In the genomic region with DNA sequence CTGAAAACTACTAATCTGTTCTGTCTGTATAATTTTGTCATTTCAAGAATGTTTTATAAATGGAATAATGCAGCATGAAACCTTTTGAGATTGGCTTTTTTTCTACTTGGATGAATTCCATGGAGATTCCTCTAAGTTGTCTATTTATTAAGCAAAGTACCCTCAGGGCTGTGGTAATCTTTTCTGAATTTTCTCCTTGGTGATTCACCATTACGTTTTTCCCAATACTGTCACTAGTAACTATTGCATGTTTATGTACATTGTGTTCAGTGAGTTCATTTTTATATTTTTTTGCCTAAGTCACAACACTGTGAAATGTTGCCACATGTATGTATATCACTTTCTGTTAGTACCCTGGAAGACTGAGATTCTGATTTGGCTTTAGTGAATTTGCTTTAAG, we compare ENCODE assay signal across 26 cellular contexts.
DNase-seq lines count a peak whose midpoint lies in the region; ATAC-seq and TF ChIP-seq lines count a peak whose summit lies in the region.
"Had no signal": no experiment of that assay in that cellular context is flagged by ENCODE, and none has a peak within 500 bp of the region (broad histone marks: within the 10 kb centered on the region; RNA-seq: fewer than 3 reads in every experiment).

No MANE protein-coding gene starts in this region.

- peaks cover 9% of the 10 kb centered on the region for H3K4me1 Mint-ChIP-seq in MCF 10A (ENCODE audit: insufficient read depth, unreplicated experiment)
- H3K4me1 Mint-ChIP-seq: B cell; CD14-positive monocyte; CD8-positive, alpha-beta memory T cell; IgD-negative memory B cell had no signal

- H3K9me3 Mint-ChIP-seq in MCF 10A (ENCODE audit: unreplicated experiment) = no peaks in the 10 kb centered on the region

- POLR2A ChIA-PET in MCF 10A (lab: Yijun Ruan, JAX) = no interaction called here

- WGBS in mammary epithelial cell (ENCODE audit: low coverage, missing lambda C conversion rate) = 0% methylated on average over 1 of the region's 1 CpG

- H3K9me3 ChIP-seq in breast epithelium (no peaks in the 10 kb centered on the region), mammary epithelial cell (replicated peaks; ENCODE audit: insufficient read depth, low read length) (no peaks in the 10 kb centered on the region)

- no TSS peak for BruUV-seq in MCF 10A (replicated peaks; lab: Mats Ljungman, UMichigan)
- BruUV-seq in mammary epithelial cell (replicated peaks; lab: Mats Ljungman, UMichigan) = no TSS peak

- H3K4me1 ChIP-seq in breast epithelium (peaks cover 0 to 4% of the 10 kb centered on the region in 2 donors), mammary epithelial cell (ENCODE audit: insufficient read depth, low read length) (no peaks in the 10 kb centered on the region), foreskin keratinocyte (no peaks in the 10 kb centered on the region)

- no peaks in the 10 kb centered on the region for H3K36me3 Mint-ChIP-seq in MCF 10A (ENCODE audit: insufficient read depth, unreplicated experiment)
- H3K36me3 Mint-ChIP-seq: CD14-positive monocyte; CD8-positive, alpha-beta memory T cell; IgD-negative memory B cell had no signal

- TF ChIP-seq POLR2A in breast epithelium (IDR thresholded peaks at IDR 0.05) = no peak

- no peaks in the 10 kb centered on the region for H3K79me2 ChIP-seq in mammary epithelial cell (ENCODE audit: insufficient read depth, low read length)

- H3K4me2 ChIP-seq in mammary epithelial cell (ENCODE audit: insufficient read depth, low read depth, low read length) = no peak overlapping the region
- H3K4me2 ChIP-seq: KMS-11 had no signal

- CTCF ChIA-PET in MCF 10A (lab: Yijun Ruan, JAX) = no interaction called here
- CTCF ChIA-PET in mammary epithelial cell (lab: Charles Lee; ENCODE audit: low non-redundant PET) = no interaction called here

- H3K36me3 ChIP-seq in breast epithelium (no peaks in the 10 kb centered on the region), mammary epithelial cell (ENCODE audit: insufficient read depth, low read length) (no peaks in the 10 kb centered on the region)

- dilution Hi-C loops in mammary epithelial cell (cut with HindIII; ENCODE audit: low sequenced_read_pairs) = no loop called here

- no peak overlapping the region for H3K9ac ChIP-seq in mammary epithelial cell (ENCODE audit: insufficient read depth, low read length)
- H3K9ac ChIP-seq: KMS-11 had no signal

- H4K20me1 ChIP-seq in mammary epithelial cell (ENCODE audit: insufficient read depth, low read length) = no peaks in the 10 kb centered on the region

- TF ChIP-seq CTCF in MCF 10A (IDR thresholded peaks at IDR 0.05; ENCODE audit: unreplicated experiment) (no peak), breast epithelium (IDR thresholded peaks at IDR 0.05) (no peak), mammary epithelial cell (conservative IDR thresholded peaks at IDR 0.05 in 1 of 2, IDR thresholded peaks at IDR 0.05 in 1 of 2; ENCODE audit: extremely low read depth in 1 of 2, insufficient read depth in 1 of 2, low read depth in 1 of 2, low read length in 2 of 2) (no peak), foreskin keratinocyte (conservative IDR thresholded peaks at IDR 0.05) (no peak)

- H3K27ac ChIP-seq in breast epithelium = no peak overlapping the region
- H3K27ac ChIP-seq in mammary epithelial cell (ENCODE audit: insufficient read depth, low read depth, low read length) = no peak overlapping the region
- H3K27ac ChIP-seq in foreskin keratinocyte = no peak overlapping the region
- H3K27ac ChIP-seq in substantia nigra (ENCODE audit: low read depth, low read length, poor library complexity, severe bottlenecking) = no peak overlapping the region
- H3K27ac ChIP-seq: 22Rv1, KMS-11 had no signal

- intact Hi-C loops in MCF 10A (cut with micrococcal nuclease) (no loop called here), breast epithelium (cut with DNase I; ENCODE audit: low total_unique reads) (no loop called here), mammary epithelial cell (cut with micrococcal nuclease) (no loop called here)

- peak; percentile 57 for DNase-seq in MCF 10A (ENCODE audit: unreplicated experiment)
- DNase-seq in breast epithelium (ENCODE audit: low spot score in 2 of 2) = no peak
- peak; percentile 8 for DNase-seq in mammary epithelial cell
- DNase-seq in foreskin keratinocyte = peak; percentile 0 to 55
- DNase-seq in activated CD8-positive, alpha-beta memory T cell treated with anti-CD3 and anti-CD28 coated beads, Interleukin-2, amount 50 U/mL, for 48 hours = no peak
- DNase-seq in substantia nigra (lab: John Stamatoyannopoulos, UW) = no peak
- DNase-seq in SK-N-DZ (ENCODE audit: low spot score) = no peak
- DNase-seq: CD8-positive, alpha-beta memory T cell; DMS153; DND-41; NCI-H1048; NCI-H1417 treated with DMSO at 0.1 percent for 48 hours; NCI-H1694 treated with DMSO at 0.1 percent for 48 hours; NCI-H2081; NCI-H226; NCI-H510A; NCI-H69; SIG-M5 had no signal

- in situ Hi-C loops in mammary epithelial cell (cut with MboI; ENCODE audit: low sequenced_read_pairs in 2 of 2) = no loop called here

- H3K4me3 ChIP-seq in breast epithelium (no peak overlapping the region), mammary epithelial cell (replicated peaks in 1 of 3; ENCODE audit: insufficient read depth in 1 of 3, low read depth in 2 of 3, low read length in 3 of 3) (no peak overlapping the region)

- no peaks in the 10 kb centered on the region for H3K27me3 ChIP-seq in breast epithelium
- no peaks in the 10 kb centered on the region for H3K27me3 ChIP-seq in mammary epithelial cell (ENCODE audit: insufficient read depth, low read length)
- no peaks in the 10 kb centered on the region for H3K27me3 ChIP-seq in foreskin keratinocyte

- H3K27me3 Mint-ChIP-seq in MCF 10A (ENCODE audit: insufficient read depth, unreplicated experiment) = peaks cover 54% of the 10 kb centered on the region
- H3K27me3 Mint-ChIP-seq: B cell; CD8-positive, alpha-beta memory T cell; IgD-negative memory B cell had no signal

- ATAC-seq in foreskin keratinocyte = peak; percentile 57
- ATAC-seq in HG03095 (IDR thresholded peaks at IDR 0.05; ENCODE audit: unreplicated experiment) = no peak
- ATAC-seq: Panc1, SK-N-SH treated with all-trans-retinoic acid at 6 μM for 48 hours had no signal

- no peak overlapping the region for H2AFZ ChIP-seq in mammary epithelial cell (ENCODE audit: low read depth, low read length)

- no peak overlapping the region for H3K27ac Mint-ChIP-seq in MCF 10A (ENCODE audit: low read depth, unreplicated experiment)
- H3K27ac Mint-ChIP-seq: B cell; CD14-positive monocyte; CD8-positive, alpha-beta memory T cell; IgD-negative memory B cell had no signal

- H3K4me3 Mint-ChIP-seq in MCF 10A (ENCODE audit: unreplicated experiment) = no peak overlapping the region
- H3K4me3 Mint-ChIP-seq: B cell; CD14-positive monocyte; CD8-positive, alpha-beta memory T cell; IgD-negative memory B cell had no signal

Comparison
In these comparisons a context has a peak if more than half of its experiments do, and no peak if none do; other contexts are left out.
1. DNase-seq: peak in MCF 10A (single experiment), mammary epithelial cell (single experiment) and foreskin keratinocyte (2 of 2); none in breast epithelium (0 of 2), activated CD8-positive, alpha-beta memory T cell treated with anti-CD3 and anti-CD28 coated beads, Interleukin-2, amount 50 U/mL, for 48 hours (single experiment), substantia nigra (0 of 49) and SK-N-DZ (single experiment).